ENCODE assay signal across 27 cellular contexts in the genomic region with DNA sequence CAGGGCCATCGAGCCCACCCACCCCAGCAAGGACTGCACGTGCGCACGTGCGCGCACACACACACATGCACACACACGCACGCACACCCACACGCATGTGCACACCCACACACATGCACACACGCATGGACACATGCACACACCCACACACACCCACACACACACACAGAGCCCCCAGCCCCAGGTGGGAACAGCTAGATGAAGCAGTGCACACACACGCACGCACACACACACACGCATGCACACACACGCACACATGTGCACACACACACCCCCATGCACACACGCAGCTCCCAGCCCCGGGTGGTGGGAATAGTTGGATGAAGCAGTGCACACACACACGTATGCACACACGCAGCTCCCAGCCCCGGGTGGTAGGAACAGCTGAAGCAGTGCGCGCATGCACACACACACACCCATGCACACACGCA.
"Had no signal": no experiment of that assay in that cellular context is flagged by ENCODE, and none has a peak within 500 bp of the region (broad histone marks: within the 10 kb centered on the region; RNA-seq: fewer than 3 reads in every experiment).

No MANE protein-coding gene starts in this region.

- ATAC-seq: effector memory CD8-positive, alpha-beta T cell; left ventricle myocardium superior; naive thymus-derived CD4-positive, alpha-beta T cell; stimulated activated naive B cell treated with anti-CD40 and anti-IgM and Interleukin-4, amounts not matched to agents 10 μg/mL and 1 μg/mL and 100 μg/mL, for 72 hours had no signal

- H3K4me3 Mint-ChIP-seq: effector memory CD8-positive, alpha-beta T cell; immature natural killer cell; naive thymus-derived CD4-positive, alpha-beta T cell; nephron; stimulated activated naive B cell treated with anti-CD40 and anti-IgM and Interleukin-4, amounts not matched to agents 10 μg/mL and 1 μg/mL and 100 μg/mL, for 72 hours; stimulated activated naive CD8-positive, alpha-beta T cell treated with anti-CD3 and anti-CD28 coated beads, Interleukin-15, Interleukin-2, amounts not matched to agents 100 ng/mL and 50 ng/mL, for 24 hours had no signal

- H3K4me3 ChIP-seq: esophagus squamous epithelium, lung, skin epidermis, spleen, thoracic aorta, tibial nerve had no signal

- H3K9me3 ChIP-seq: esophagus squamous epithelium, neutrophil, spleen, thoracic aorta, tibial nerve had no signal

- H3K27ac ChIP-seq: neutrophil, parathyroid adenoma, skin epidermis, spleen, thoracic aorta, tibial nerve had no signal

- H3K36me3 ChIP-seq: esophagus squamous epithelium, neutrophil, spleen, thoracic aorta, tibial nerve had no signal

- H3K4me1 ChIP-seq: parathyroid adenoma had no signal

- H3K4me1 Mint-ChIP-seq: naive thymus-derived CD4-positive, alpha-beta T cell had no signal

- H3K27ac Mint-ChIP-seq: effector memory CD8-positive, alpha-beta T cell; immature natural killer cell; naive thymus-derived CD4-positive, alpha-beta T cell; nephron; progenitor cell of endocrine pancreas; stimulated activated naive B cell treated with anti-CD40 and anti-IgM and Interleukin-4, amounts not matched to agents 10 μg/mL and 1 μg/mL and 100 μg/mL, for 72 hours; stimulated activated naive CD8-positive, alpha-beta T cell treated with anti-CD3 and anti-CD28 coated beads, Interleukin-15, Interleukin-2, amounts not matched to agents 100 ng/mL and 50 ng/mL, for 24 hours had no signal

- FAIRE-seq: endometrium had no signal

- H2AFZ ChIP-seq: parathyroid adenoma had no signal

- H3K79me2 ChIP-seq: parathyroid adenoma had no signal

- DNase-seq: cerebellar nuclear complex; cortex of kidney; effector memory CD8-positive, alpha-beta T cell; erythroblast; esophagus squamous epithelium; foreskin melanocyte; glutamatergic neuron; hypothalamus; immature natural killer cell; islet precursor cell; left ventricle myocardium superior; mesendoderm; midbrain; naive thymus-derived CD4-positive, alpha-beta T cell; stimulated activated CD4-positive, alpha-beta T cell treated with anti-CD3 and anti-CD28 coated beads, Interleukin-2, amount 100 ng/mL, for 48 hours; stimulated activated naive B cell treated with anti-CD40 and anti-IgM and Interleukin-4, amounts not matched to agents 10 μg/mL and 1 μg/mL and 100 μg/mL, for 72 hours had no signal

- H3K27me3 ChIP-seq: esophagus squamous epithelium, neutrophil, spleen, tibial nerve had no signal

- H3K27me3 Mint-ChIP-seq: effector memory CD8-positive, alpha-beta T cell; naive thymus-derived CD4-positive, alpha-beta T cell; stimulated activated naive B cell treated with anti-CD40 and anti-IgM and Interleukin-4, amounts not matched to agents 10 μg/mL and 1 μg/mL and 100 μg/mL, for 72 hours; stimulated activated naive CD8-positive, alpha-beta T cell treated with anti-CD3 and anti-CD28 coated beads, Interleukin-15, Interleukin-2, amounts not matched to agents 100 ng/mL and 50 ng/mL, for 24 hours had no signal

- H3K9ac ChIP-seq: parathyroid adenoma had no signal

- H3K9me3 Mint-ChIP-seq: effector memory CD8-positive, alpha-beta T cell; immature natural killer cell; naive thymus-derived CD4-positive, alpha-beta T cell; nephron; stimulated activated naive B cell treated with anti-CD40 and anti-IgM and Interleukin-4, amounts not matched to agents 10 μg/mL and 1 μg/mL and 100 μg/mL, for 72 hours; stimulated activated naive CD8-positive, alpha-beta T cell treated with anti-CD3 and anti-CD28 coated beads, Interleukin-15, Interleukin-2, amounts not matched to agents 100 ng/mL and 50 ng/mL, for 24 hours had no signal

- H3K36me3 Mint-ChIP-seq: immature natural killer cell; naive thymus-derived CD4-positive, alpha-beta T cell; stimulated activated naive B cell treated with anti-CD40 and anti-IgM and Interleukin-4, amounts not matched to agents 10 μg/mL and 1 μg/mL and 100 μg/mL, for 72 hours had no signal
